ENCODE assay signal across 9 cellular contexts in the genomic region with DNA sequence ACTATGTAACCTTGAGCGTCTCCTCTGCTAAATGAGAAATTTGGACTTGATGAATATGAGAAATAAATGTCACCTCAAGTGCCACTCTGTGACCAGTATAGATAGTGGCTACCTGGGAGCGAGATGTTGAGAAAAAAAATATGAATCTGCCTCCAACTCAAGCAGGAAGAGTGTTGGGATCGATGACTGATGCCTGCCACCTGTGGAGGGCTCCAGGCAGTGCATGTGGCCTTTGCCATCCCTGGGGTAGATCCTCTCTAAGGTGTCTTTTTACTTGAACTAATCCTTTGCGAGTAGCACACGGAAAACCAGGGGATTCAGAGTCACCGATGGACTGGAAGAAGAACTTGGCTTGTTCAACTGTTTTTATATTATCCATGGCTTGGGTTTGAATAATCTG. TPM values are rescaled to one million over a fixed set of nuclear protein-coding genes. Genes with fewer than 3 reads are reported as not detected.
DNase-seq lines count a peak whose midpoint lies in the region; ATAC-seq and TF ChIP-seq lines count a peak whose summit lies in the region.
"Had no signal": no experiment of that assay in that cellular context is flagged by ENCODE, and none has a peak within 500 bp of the region (broad histone marks: within the 10 kb centered on the region; RNA-seq: fewer than 3 reads in every experiment).

No MANE protein-coding gene starts in this region.

- peak; percentile 7 to 31 for DNase-seq in NCI-H2081 (lab: John Stamatoyannopoulos, UW)
- no peak for DNase-seq in NCI-H2081 treated with DMSO at 0.1 percent for 48 hours (lab: John Stamatoyannopoulos, UW)
- peak; percentile 26 for DNase-seq in KBM-7
- DNase-seq in SJCRH30 = peak; percentile 33 to 57
- no peak for DNase-seq in nephron progenitor cell
- DNase-seq in T1000 (lab: John Stamatoyannopoulos, UW) = no peak
- DNase-seq in CD14-positive monocyte (ENCODE audit: low spot score) = no peak
- DNase-seq: colonic mucosa had no signal

- intact Hi-C loops in CD14-positive monocyte (cut with micrococcal nuclease) = no loop called here

- H3K36me3 ChIP-seq in SJCRH30 = no peaks in the 10 kb centered on the region
- H3K36me3 ChIP-seq: colonic mucosa had no signal

- peaks cover 36% of the 10 kb centered on the region for H3K4me1 Mint-ChIP-seq in nephron progenitor cell
- H3K4me1 Mint-ChIP-seq in CD14-positive monocyte = no peaks in the 10 kb centered on the region

- no peak overlapping the region for H3K27ac ChIP-seq in SJCRH30
- H3K27ac ChIP-seq: colonic mucosa had no signal

- H3K27me3 ChIP-seq in SJCRH30 = no peaks in the 10 kb centered on the region
- H3K27me3 ChIP-seq: colonic mucosa had no signal

- no peak for ATAC-seq in GM18873 (IDR thresholded peaks at IDR 0.05; ENCODE audit: low FRiP score, unreplicated experiment)

- no peaks in the 10 kb centered on the region for H3K9me3 Mint-ChIP-seq in nephron progenitor cell
- no peaks in the 10 kb centered on the region for H3K9me3 Mint-ChIP-seq in CD14-positive monocyte

- H3K4me3 Mint-ChIP-seq in nephron progenitor cell = no peak overlapping the region
- H3K4me3 Mint-ChIP-seq in CD14-positive monocyte = no peak overlapping the region

- TF ChIP-seq CTCF in nephron progenitor cell (IDR thresholded peaks at IDR 0.05) (peak; percentile 50), CD14-positive monocyte (IDR thresholded peaks at IDR 0.05) (no peak)

- H3K36me3 Mint-ChIP-seq in nephron progenitor cell (ENCODE audit: low read depth) (no peaks in the 10 kb centered on the region), CD14-positive monocyte (no peaks in the 10 kb centered on the region)

- H3K27ac Mint-ChIP-seq in nephron progenitor cell (no peak overlapping the region), CD14-positive monocyte (no peak overlapping the region)

- H3K9me3 ChIP-seq in SJCRH30 (replicated peaks) = no peaks in the 10 kb centered on the region
- H3K9me3 ChIP-seq: colonic mucosa had no signal

- no peak overlapping the region for H3K4me3 ChIP-seq in SJCRH30
- H3K4me3 ChIP-seq: colonic mucosa had no signal

- no peaks in the 10 kb centered on the region for H3K27me3 Mint-ChIP-seq in nephron progenitor cell (ENCODE audit: low read depth, poor library complexity)
- H3K27me3 Mint-ChIP-seq in CD14-positive monocyte (ENCODE audit: low read depth in 3 of 3) = peaks cover 0 to 7% (median 6%) of the 10 kb centered on the region in 3 donors

- in situ Hi-C loops in KBM-7 (cut with MboI; ENCODE audit: low pct_unique_long_range_greater_than_20kb, low sequenced_read_pairs) = loop anchor here (25.0 kb wide), 1 partner anchor 598 kb away; no protein-coding TSS in a partner anchor

- peaks cover 11% of the 10 kb centered on the region for H3K4me1 ChIP-seq in SJCRH30
- H3K4me1 ChIP-seq: colonic mucosa had no signal

RNA-seq across cellular contexts. Expression of gene CCDC182, which starts 9.4 kb away (rescaled TPM):
- not detected in 2 replicates for total RNA-seq in SJCRH30 (2014; rRNA removed; shearing (Covaris generic))
- not detected for polyA plus RNA-seq in CD14-positive monocyte
- total RNA-seq: colonic mucosa had no signal

Comparison
In these comparisons a context has a peak if more than half of its experiments do, and no peak if none do; other contexts are left out.
1. DNase-seq: peak in NCI-H2081 (2 of 2), KBM-7 (single experiment) and SJCRH30 (2 of 2); none in NCI-H2081 treated with DMSO at 0.1 percent for 48 hours (single experiment), nephron progenitor cell (single experiment), T1000 (single experiment) and CD14-positive monocyte (single experiment).